8 cellular contexts compared by ENCODE assay signal in genomic region chr9:113589890-113590289, GRCh38.
DNase-seq lines count a peak whose midpoint lies in the region; ATAC-seq and TF ChIP-seq lines count a peak whose summit lies in the region.

No MANE protein-coding gene starts in this region.

- H3K27me3 ChIP-seq in gastroesophageal sphincter (no peaks in the 10 kb centered on the region), testis (no peaks in the 10 kb centered on the region)

- peak in 3 of 4 experiments; percentile 68 to 73 (median 69) for TF ChIP-seq CTCF in gastroesophageal sphincter (IDR thresholded peaks at IDR 0.05)
- TF ChIP-seq CTCF in testis (IDR thresholded peaks at IDR 0.05) = peak; percentile 54 to 79 (median 61)

- peak overlapping the region; percentile 31 for H3K4me3 Mint-ChIP-seq in T-helper 17 cell
- no peak overlapping the region for H3K4me3 Mint-ChIP-seq in activated T-cell treated with anti-CD3 and anti-CD28 coated beads, Interleukin-2, amount 50 U/mL, for 4 hours

- no peaks in the 10 kb centered on the region for H3K36me3 Mint-ChIP-seq in T-helper 17 cell (ENCODE audit: low read depth)
- H3K36me3 Mint-ChIP-seq in activated T-cell treated with anti-CD3 and anti-CD28 coated beads, Interleukin-2, amount 50 U/mL, for 4 hours (ENCODE audit: insufficient read depth) = peaks cover 19% of the 10 kb centered on the region

- H3K9me3 ChIP-seq in T-helper 17 cell (ENCODE audit: control insufficient read depth, low read length, poor library complexity, severe bottlenecking) (no peaks in the 10 kb centered on the region), gastroesophageal sphincter (no peaks in the 10 kb centered on the region), testis (no peaks in the 10 kb centered on the region)

- peaks cover 36% of the 10 kb centered on the region for H3K4me1 Mint-ChIP-seq in T-helper 17 cell
- H3K4me1 Mint-ChIP-seq in activated T-cell treated with anti-CD3 and anti-CD28 coated beads, Interleukin-2, amount 50 U/mL, for 4 hours (ENCODE audit: low read depth) = peaks cover 45% of the 10 kb centered on the region

- TF ChIP-seq EP300 in gastroesophageal sphincter (IDR thresholded peaks at IDR 0.05) = no peak

- intact Hi-C loops in testis (cut with DNase I; ENCODE audit: low total_unique reads) = loop anchor here (5.0 kb wide), 1 partner anchor 143 kb away; no protein-coding TSS in a partner anchor

- H3K27ac Mint-ChIP-seq in T-helper 17 cell = peak overlapping the region; percentile 74

- H3K4me3 ChIP-seq in gastroesophageal sphincter (no peak overlapping the region), testis (no peak overlapping the region)

- no peak for TF ChIP-seq POLR2A in gastroesophageal sphincter (IDR thresholded peaks at IDR 0.05)
- TF ChIP-seq POLR2A in testis (IDR thresholded peaks at IDR 0.05) = no peak

- H3K36me3 ChIP-seq in gastroesophageal sphincter (peaks cover 0 to 37% of the 10 kb centered on the region in 2 donors), testis (ENCODE audit: low read depth, missing control alignments) (no peaks in the 10 kb centered on the region)

- peaks cover 0 to 91% (median 18%) of the 10 kb centered on the region in 3 donors for H3K4me1 ChIP-seq in gastroesophageal sphincter
- peaks cover 47% of the 10 kb centered on the region for H3K4me1 ChIP-seq in testis

- 18 to 39% methylated on average over 3 of the region's 3 CpGs for WGBS in gastroesophageal sphincter (ENCODE audit: low coverage in 1 of 2), 2 donors
- 24 to 38% methylated on average over 3 of the region's 3 CpGs for WGBS in testis, 2 donors

- no peaks in the 10 kb centered on the region for H3K9me3 Mint-ChIP-seq in activated T-cell treated with anti-CD3 and anti-CD28 coated beads, Interleukin-2, amount 50 U/mL, for 4 hours

- DNase-seq in SIG-M5 treated with dmso at 0.1 percent for 504 hours (lab: John Stamatoyannopoulos, UW; ENCODE audit: unreplicated experiment) = peak; percentile 24
- DNase-seq in SIG-M5 (lab: John Stamatoyannopoulos, UW) = no peak
- DNase-seq in T-helper 17 cell = no peak
- DNase-seq in testis = no peak
- DNase-seq in activated T-cell treated with anti-CD3 and anti-CD28 coated beads, Interleukin-2, amount 50 U/mL, for 4 hours = no peak

- H3K27ac ChIP-seq in gastroesophageal sphincter (peak overlapping the region in 3 of 4 donors; percentile 57 to 84 (median 67)), testis (no peak overlapping the region)

- ATAC-seq in T-helper 17 cell (peak; percentile 33), gastroesophageal sphincter (no peak), HG02588 (IDR thresholded peaks at IDR 0.05; ENCODE audit: unreplicated experiment) (no peak), HG02852 (IDR thresholded peaks at IDR 0.05; ENCODE audit: unreplicated experiment) (no peak)
- ATAC-seq in activated T-cell treated with anti-CD3 and anti-CD28 coated beads, Interleukin-2, amount 50 U/mL, for 4 hours = no peak

- no peaks in the 10 kb centered on the region for H3K27me3 Mint-ChIP-seq in T-helper 17 cell
- no peaks in the 10 kb centered on the region for H3K27me3 Mint-ChIP-seq in activated T-cell treated with anti-CD3 and anti-CD28 coated beads, Interleukin-2, amount 50 U/mL, for 4 hours (ENCODE audit: low read depth)

Comparison
In these comparisons a context has a peak if more than half of its experiments do, and no peak if none do; other contexts are left out.
1. H3K27ac ChIP-seq: peak in gastroesophageal sphincter (3 of 4); none in testis (0 of 2).